Comparison of ENCODE assay signal across 11 cellular contexts in the genomic region with DNA sequence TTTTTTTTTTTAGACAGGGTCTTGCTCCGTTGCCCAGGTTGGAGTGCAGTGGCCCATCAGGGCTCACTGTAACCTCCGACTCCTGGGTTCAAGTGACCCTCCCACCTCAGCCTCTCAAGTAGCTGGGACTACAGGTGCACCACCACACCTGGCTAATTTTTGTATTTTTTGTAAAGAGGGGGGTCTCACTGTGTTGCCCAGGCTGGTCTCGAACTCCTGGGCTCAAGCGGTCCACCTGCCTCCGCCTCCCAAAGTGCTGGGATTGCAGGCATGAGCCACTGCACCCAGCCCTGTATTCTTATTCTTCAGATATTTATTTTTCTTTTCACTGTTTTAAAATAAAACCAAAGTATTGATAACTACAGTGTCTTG. TPM values are rescaled to one million over a fixed set of nuclear protein-coding genes. Genes with fewer than 3 reads are reported as not detected.
DNase-seq lines count a peak whose midpoint lies in the region; ATAC-seq and TF ChIP-seq lines count a peak whose summit lies in the region.
"Not testable (repeated sequence)": the region's sequence is repeated elsewhere in the genome, so short reads cannot be mapped to it uniquely, and the experiment has no call there.
"Had no signal": no experiment of that assay in that cellular context is flagged by ENCODE, and none has a peak within 500 bp of the region (broad histone marks: within the 10 kb centered on the region; RNA-seq: fewer than 3 reads in every experiment).

No MANE protein-coding gene starts in this region.

- not testable (repeated sequence) for TF ChIP-seq POLR2A in testis (IDR thresholded peaks at IDR 0.05); vagina (IDR thresholded peaks at IDR 0.05)

- not testable (repeated sequence) for DNase-seq in GM23338 (ENCODE audit: low spot score); WTC11 (ENCODE audit: low spot score); heart right ventricle; lung (ENCODE audit: low spot score); psoas muscle; vagina (ENCODE audit: extremely low spot score in 2 of 2)
- DNase-seq in testis = peak; percentile 2

- CTCF ChIA-PET in WTC11 (lab: Charles Lee) = interaction anchor here (0.9 to 2.6 kb wide), 20 partner anchors 9 to 214 kb away, joined by 3 to 38 read pairs (median 7); partner anchors contain the start of genes FABP3, HCRTR1 and PEF1

- H3K36me3 Mint-ChIP-seq in GM23338 (ENCODE audit: low read depth); WTC11: not testable (repeated sequence)

- peaks cover 17% of the 10 kb centered on the region for H3K27me3 Mint-ChIP-seq in GM23338 (ENCODE audit: insufficient read depth, low read depth, poor library complexity)
- peaks cover 23% of the 10 kb centered on the region for H3K27me3 Mint-ChIP-seq in WTC11 (ENCODE audit: low read depth)

- H3K27ac Mint-ChIP-seq in GM23338, WTC11: not testable (repeated sequence)

- peaks cover 34% of the 10 kb centered on the region for H3K4me1 ChIP-seq in GM23338 (ENCODE audit: insufficient read depth)
- H3K4me1 ChIP-seq in duodenal mucosa (ENCODE audit: control insufficient read depth in 1 of 2, insufficient read depth in 2 of 2, low read length in 2 of 2) = peaks cover 24 to 27% of the 10 kb centered on the region in 2 donors
- H3K4me1 ChIP-seq in heart right ventricle = peaks cover 32 to 92% (median 72%) of the 10 kb centered on the region in 9 donors
- H3K4me1 ChIP-seq in lung (ENCODE audit: control insufficient read depth in 2 of 2, insufficient read depth in 2 of 2, low read length in 2 of 2) = peaks cover 14 to 41% of the 10 kb centered on the region in 2 donors
- peaks cover 34% of the 10 kb centered on the region for H3K4me1 ChIP-seq in psoas muscle
- H3K4me1 ChIP-seq in testis = peaks cover 47% of the 10 kb centered on the region
- peaks cover 52% of the 10 kb centered on the region for H3K4me1 ChIP-seq in vagina

- H3K36me3 ChIP-seq in GM23338 (ENCODE audit: insufficient read depth); psoas muscle (ENCODE audit: insufficient read depth in 1 of 2, low read depth in 1 of 2); testis (ENCODE audit: low read depth, missing control alignments); vagina: not testable (repeated sequence)
- H3K36me3 ChIP-seq in duodenal mucosa (ENCODE audit: control insufficient read depth in 1 of 2, insufficient read depth in 2 of 2, low read length in 2 of 2) = peaks cover 13 to 29% of the 10 kb centered on the region in 2 donors
- H3K36me3 ChIP-seq in heart right ventricle = peaks cover 6 to 50% (median 20%) of the 10 kb centered on the region in 9 donors
- H3K36me3 ChIP-seq in lung (ENCODE audit: control insufficient read depth in 2 of 2, insufficient read depth in 2 of 2, low read length in 2 of 2) = peaks cover 0 to 20% of the 10 kb centered on the region in 2 donors

- H3K79me2 ChIP-seq in GM23338 (replicated peaks; ENCODE audit: insufficient read depth) = not testable (repeated sequence)

- WGBS in heart right ventricle, 2 donors = 94% methylated on average over 5 of the region's 5 CpGs
- WGBS in lung, 2 donors = 91 to 92% methylated on average over 4 to 5 of the region's 5 CpGs
- WGBS in psoas muscle, 3 donors = 80 to 91% (median 84%) methylated on average over 5 of the region's 5 CpGs
- 73 to 86% methylated on average over 5 of the region's 5 CpGs for WGBS in testis, 2 donors

- not testable (repeated sequence) for ATAC-seq in GM23338; WTC11; heart right ventricle; lung (ENCODE audit: insufficient read depth, low FRiP score); psoas muscle

- H3K9me2 ChIP-seq in GM23338 (ENCODE audit: insufficient read depth) = not testable (repeated sequence)

- not testable (repeated sequence) for H3K9me3 Mint-ChIP-seq in GM23338, WTC11

- H3K9ac ChIP-seq in duodenal mucosa (ENCODE audit: low read depth in 1 of 2, low read length in 2 of 2) = not testable (repeated sequence)

- H3F3A ChIP-seq in GM23338 (replicated peaks; ENCODE audit: low read depth) = not testable (repeated sequence)

- H3K27me3 ChIP-seq in GM23338 (ENCODE audit: insufficient read depth) (peaks cover 17% of the 10 kb centered on the region), heart right ventricle (peaks cover 0 to 13% (median 0%) of the 10 kb centered on the region in 7 donors), psoas muscle (ENCODE audit: insufficient read depth in 3 of 3, low read length in 2 of 3) (peaks cover 0 to 22% (median 6%) of the 10 kb centered on the region in 3 donors)
- H3K27me3 ChIP-seq in duodenal mucosa (ENCODE audit: control insufficient read depth in 1 of 2, insufficient read depth in 2 of 2, low read length in 2 of 2); lung (ENCODE audit: control insufficient read depth, insufficient read depth); testis; vagina: not testable (repeated sequence)

- not testable (repeated sequence) for H3K4me3 Mint-ChIP-seq in GM23338, WTC11

- H3K27ac ChIP-seq in GM23338 (ENCODE audit: low read depth) = not testable (repeated sequence)
- H3K27ac ChIP-seq in duodenal mucosa (ENCODE audit: low read depth, low read length) = peak overlapping the region; percentile 26
- H3K27ac ChIP-seq in heart right ventricle = peak overlapping the region; percentile 82 to 96 (median 94)
- H3K27ac ChIP-seq in lung (ENCODE audit: low read depth in 1 of 2, low read length in 1 of 2) = peak overlapping the region; percentile 89 to 95
- H3K27ac ChIP-seq in psoas muscle = peak overlapping the region; percentile 74
- peak overlapping the region in 1 of 2 donors; percentile 85 for H3K27ac ChIP-seq in testis
- peak overlapping the region; percentile 70 for H3K27ac ChIP-seq in vagina

- H3K9me3 ChIP-seq in duodenal mucosa (ENCODE audit: control insufficient read depth in 1 of 2, low read length in 2 of 2); heart right ventricle; lung (ENCODE audit: control insufficient read depth in 2 of 2, insufficient read depth in 1 of 2, low read length in 1 of 2); psoas muscle; testis; vagina: not testable (repeated sequence)

- peaks cover 36% of the 10 kb centered on the region for H3K4me1 Mint-ChIP-seq in GM23338
- H3K4me1 Mint-ChIP-seq in WTC11 = peaks cover 26% of the 10 kb centered on the region

- peak overlapping the region; percentile 82 for H3K4me2 ChIP-seq in GM23338

- intact Hi-C loops in heart right ventricle (cut with DNase I) = loop anchor here in 1 of 10 donors (1.0 kb wide), 1 partner anchor 11 kb away; the partner anchor contains the start of gene TINAGL1
- intact Hi-C loops in psoas muscle (cut with DNase I); testis (cut with DNase I; ENCODE audit: low total_unique reads): not testable (repeated sequence)
- intact Hi-C loops in vagina (cut with DNase I) = loop anchor here (10.0 kb wide), 1 partner anchor 117 kb away; the partner anchor contains the start of gene COL16A1

- TF ChIP-seq CTCF in GM23338 (conservative IDR thresholded peaks at IDR 0.05; ENCODE audit: low read depth in 2 of 2); WTC11 (IDR thresholded peaks at IDR 0.05); heart right ventricle (IDR thresholded peaks at IDR 0.05); lung (IDR thresholded peaks at IDR 0.05; ENCODE audit: control extremely low read depth, extremely low read depth); psoas muscle (IDR thresholded peaks at IDR 0.05); testis (IDR thresholded peaks at IDR 0.05); vagina (IDR thresholded peaks at IDR 0.05): not testable (repeated sequence)

- not testable (repeated sequence) for H2AFZ ChIP-seq in GM23338

- POLR2A ChIA-PET in WTC11 (lab: Charles Lee) = interaction anchor here (1.0 kb wide), 2 partner anchors 16 to 118 kb away, joined by 3 read pairs; no protein-coding TSS in a partner anchor

- H4K20me1 ChIP-seq in GM23338 (replicated peaks; ENCODE audit: insufficient read depth) = not testable (repeated sequence)

- peak overlapping the region; percentile 57 for H3K4me3 ChIP-seq in GM23338
- not testable (repeated sequence) for H3K4me3 ChIP-seq in duodenal mucosa (ENCODE audit: low read depth in 1 of 2, low read length in 2 of 2); heart right ventricle; lung; psoas muscle; testis; vagina

RNA-seq across cellular contexts. Expression of gene TINAGL1, which starts 11.0 kb away (rescaled TPM):
- total RNA-seq in GM23338 (2014; rRNA removed; shearing (Covaris generic)) = 15.8 and 20.4 TPM in 2 replicates
- polyA plus RNA-seq in GM23338 (2016; fragmentation: Nextera tagmentation; extraction: Ambion mirVana) (6.2 and 6.8 TPM in 2 replicates), heart right ventricle (100 to 1,000 TPM; 268 to 332 TPM), lung (10 to 100 TPM; 64.1 to 78.9 TPM), psoas muscle (10 to 100 TPM; 46.7 to 59.3 (median 57.4) TPM), testis (ENCODE audit: insufficient read depth, low read depth, low replicate concordance) (24.6 TPM)
- total RNA-seq in WTC11 (2021) (7.2 to 8.4 TPM (median 8.4 TPM) in 3 replicates), heart right ventricle (100 to 1,000 TPM; 139 to 336 (median 188) TPM), lung (10 to 100 TPM; 89.4 to 90.9 TPM), psoas muscle (10 to 100 TPM; 28.5 to 59.6 (median 47.3) TPM), testis (10 to 100 TPM; 16.4 to 23.2 TPM), vagina (142 TPM)
- total RNA-seq: A673; CD4-positive, CD25-positive, alpha-beta regulatory T cell had no signal
- polyA plus RNA-seq: CD4-positive, CD25-positive, alpha-beta regulatory T cell had no signal

RNA-seq across cellular contexts. Expression of gene HCRTR1, which starts 30.2 kb away (rescaled TPM):
- 1.0 TPM in 1 of 2 replicates, not detected in the other for total RNA-seq in GM23338 (2014; rRNA removed; shearing (Covaris generic))
- polyA plus RNA-seq in GM23338 (2016; fragmentation: Nextera tagmentation; extraction: Ambion mirVana) (0.15 TPM in 1 of 2 replicates, not detected in the other), heart right ventricle (1 to 10 TPM in 1 of 2 donors, under 1 TPM in 1; 0.20 to 1.5 TPM), lung (under 1 TPM in 1 of 2 donors, not detected in 1; 0.08 TPM), psoas muscle (under 1 TPM; 0.12 to 0.51 (median 0.27) TPM), testis (ENCODE audit: insufficient read depth, low read depth, low replicate concordance) (not detected)
- total RNA-seq in WTC11 (2021) (0.13 to 0.23 TPM (median 0.14 TPM) in 3 replicates), heart right ventricle (under 1 TPM in 6 of 10 donors, not detected in 4; 0.17 to 0.92 (median 0.37) TPM), lung (under 1 TPM in 1 of 2 donors, not detected in 1; 0.14 TPM), psoas muscle (1 to 10 TPM in 1 of 4 donors, under 1 TPM in 2, not detected in 1; 0.18 to 1.2 (median 0.42) TPM), testis (under 1 TPM; 0.19 to 0.31 TPM), vagina (not detected)
- total RNA-seq: A673; CD4-positive, CD25-positive, alpha-beta regulatory T cell; H4 had no signal
- polyA plus RNA-seq: CD4-positive, CD25-positive, alpha-beta regulatory T cell had no signal

RNA-seq across cellular contexts. Expression of gene PEF1, which starts 57.4 kb away (rescaled TPM):
- 60.5 and 68.5 TPM in 2 replicates for total RNA-seq in GM23338 (2014; rRNA removed; shearing (Covaris generic))
- 22.0 and 22.3 TPM in 2 replicates for polyA plus RNA-seq in GM23338 (2016; fragmentation: Nextera tagmentation; extraction: Ambion mirVana)
- 33.7 to 37.0 TPM (median 35.5 TPM) in 3 replicates for total RNA-seq in WTC11 (2021)
- total RNA-seq in heart right ventricle = 10 to 100 TPM; 35.0 to 47.9 (median 40.0) TPM
- polyA plus RNA-seq in heart right ventricle = 10 to 100 TPM; 35.4 to 94.3 TPM
- total RNA-seq in lung = 10 to 100 TPM; 75.1 to 77.1 TPM
- polyA plus RNA-seq in lung = 100 to 1,000 TPM in 1 of 2 donors, 10 to 100 TPM in 1; 84.5 to 103 TPM
- total RNA-seq in psoas muscle = 10 to 100 TPM; 22.1 to 43.1 (median 29.7) TPM
- 10 to 100 TPM; 29.5 to 57.4 (median 30.7) TPM for polyA plus RNA-seq in psoas muscle
- total RNA-seq in testis = 100 to 1,000 TPM in 1 of 2 donors, 10 to 100 TPM in 1; 73.5 to 124 TPM
- 81.4 TPM for polyA plus RNA-seq in testis (ENCODE audit: insufficient read depth, low read depth, low replicate concordance)
- 53.3 TPM for total RNA-seq in vagina
